Comparison of ENCODE assay signal across 1 cellular context in the genomic region with DNA sequence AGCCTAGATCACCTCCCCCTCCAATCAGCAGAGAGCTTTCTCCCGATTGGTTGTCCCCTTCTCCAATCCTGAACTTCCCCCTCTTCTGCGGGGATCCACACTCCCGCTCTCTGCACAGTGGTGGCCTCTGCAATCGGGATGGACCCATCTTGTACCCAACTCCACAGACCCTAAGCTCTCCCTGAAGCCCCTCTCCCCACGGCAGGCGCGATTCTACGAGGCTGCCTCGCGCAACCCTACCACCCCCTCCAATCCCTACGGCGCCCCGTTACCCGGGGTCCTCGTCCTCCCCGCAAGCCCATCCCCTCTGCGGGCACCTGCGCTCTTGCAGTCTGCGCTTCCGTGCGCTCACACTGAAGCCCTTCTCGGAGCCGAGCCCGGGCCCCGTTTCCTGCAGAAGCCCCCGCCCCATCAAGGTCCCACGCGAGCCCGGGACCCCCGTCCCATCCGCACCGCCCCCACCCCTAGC.
TF ChIP-seq lines count a peak whose summit lies in the region.

No MANE protein-coding gene starts in this region.

TF ChIP-seq in HepG2, 621 proteins besides CTCF, POLR2A, EP300 and RAD21 (continued from another document and continues in another):
- TF ChIP-seq, protein P1, sequence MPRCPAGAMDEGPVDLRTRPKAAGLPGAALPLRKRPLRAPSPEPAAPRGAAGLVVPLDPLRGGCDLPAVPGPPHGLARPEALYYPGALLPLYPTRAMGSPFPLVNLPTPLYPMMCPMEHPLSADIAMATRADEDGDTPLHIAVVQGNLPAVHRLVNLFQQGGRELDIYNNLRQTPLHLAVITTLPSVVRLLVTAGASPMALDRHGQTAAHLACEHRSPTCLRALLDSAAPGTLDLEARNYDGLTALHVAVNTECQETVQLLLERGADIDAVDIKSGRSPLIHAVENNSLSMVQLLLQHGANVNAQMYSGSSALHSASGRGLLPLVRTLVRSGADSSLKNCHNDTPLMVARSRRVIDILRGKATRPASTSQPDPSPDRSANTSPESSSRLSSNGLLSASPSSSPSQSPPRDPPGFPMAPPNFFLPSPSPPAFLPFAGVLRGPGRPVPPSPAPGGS (CRISPR knock-in tag; IDR thresholded peaks at IDR 0.05) = no peak
- TF ChIP-seq LCORL (IDR thresholded peaks at IDR 0.05) (no peak), LCORL (CRISPR knock-in tag; IDR thresholded peaks at IDR 0.05) (peak; percentile 43; the same call in 1 of the 2 replicates), ZNF83 (CRISPR knock-in tag; IDR thresholded peaks at IDR 0.05; ENCODE audit: borderline replicate concordance) (no peak), ZNF761 (CRISPR knock-in tag; conservative IDR thresholded peaks at IDR 0.05) (peak; percentile 34; the same call in 1 of the 2 replicates), ZNF235 (CRISPR knock-in tag; IDR thresholded peaks at IDR 0.05; ENCODE audit: borderline replicate concordance) (no peak), ZNF782 (CRISPR knock-in tag; IDR thresholded peaks at IDR 0.05; ENCODE audit: borderline replicate concordance) (no peak), ZNF367 (CRISPR knock-in tag; IDR thresholded peaks at IDR 0.05; ENCODE audit: borderline replicate concordance) (no peak), ZSCAN29 (CRISPR knock-in tag; conservative IDR thresholded peaks at IDR 0.05) (no peak), NPAS2 (CRISPR knock-in tag; IDR thresholded peaks at IDR 0.05; ENCODE audit: borderline replicate concordance) (no peak), TCF12 (IDR thresholded peaks at IDR 0.05) (no peak), TCF12 (CRISPR knock-in tag; IDR thresholded peaks at IDR 0.05) (no peak), CCAR2 (optimal IDR thresholded peaks at IDR 0.05; ENCODE audit: low read depth, low read length) (no peak), PRPF4 (IDR thresholded peaks at IDR 0.05; ENCODE audit: low read depth, low read length, poor library complexity, severe bottlenecking) (no peak), FOXA3 (CRISPR knock-in tag; IDR thresholded peaks at IDR 0.05) (no peak), KLF11 (CRISPR knock-in tag; IDR thresholded peaks at IDR 0.05) (no peak), EHMT2 (IDR thresholded peaks at IDR 0.05; ENCODE audit: borderline replicate concordance, low read depth, low read length) (no peak), KDM4B (CRISPR knock-in tag; IDR thresholded peaks at IDR 0.05) (no peak), ZNF775 (CRISPR knock-in tag; IDR thresholded peaks at IDR 0.05; ENCODE audit: borderline replicate concordance) (no peak), HNF4G (IDR thresholded peaks at IDR 0.05; ENCODE audit: borderline replicate concordance, low read depth, low read length) (no peak), HNF4G (CRISPR knock-in tag; IDR thresholded peaks at IDR 0.05; ENCODE audit: borderline replicate concordance, low read depth) (no peak), REPIN1 (CRISPR knock-in tag; IDR thresholded peaks at IDR 0.05; ENCODE audit: borderline replicate concordance, low read depth) (peak; percentile 32; the same call in 1 of the 2 replicates), ZNF224 (CRISPR knock-in tag; IDR thresholded peaks at IDR 0.05) (no peak), SMAD1 (CRISPR knock-in tag; IDR thresholded peaks at IDR 0.05; ENCODE audit: borderline replicate concordance, low read depth) (no peak), ZNF652 (CRISPR knock-in tag; IDR thresholded peaks at IDR 0.05; ENCODE audit: borderline replicate concordance, low read depth) (no peak), TOPORS (CRISPR knock-in tag; IDR thresholded peaks at IDR 0.05) (no peak), SNAI1 (CRISPR knock-in tag; IDR thresholded peaks at IDR 0.05; ENCODE audit: borderline replicate concordance) (no peak), PTBP1 (IDR thresholded peaks at IDR 0.05; ENCODE audit: low read depth, low read length, poor library complexity, severe bottlenecking) (no peak), CREB1 (IDR thresholded peaks at IDR 0.05) (no peak), CREB1 (CRISPR knock-in tag; IDR thresholded peaks at IDR 0.05) (no peak), WIZ (CRISPR knock-in tag; IDR thresholded peaks at IDR 0.05) (0 out of 2 replicates have a peak, but pooled peaks have one; percentile 53), FOSL2 (CRISPR knock-in tag; IDR thresholded peaks at IDR 0.05) (no peak), PCBP1 (IDR thresholded peaks at IDR 0.05; ENCODE audit: borderline replicate concordance, low read depth, low read length) (no peak), ZNF570 (CRISPR knock-in tag; IDR thresholded peaks at IDR 0.05; ENCODE audit: borderline replicate concordance) (no peak), NAIF1 (CRISPR knock-in tag; IDR thresholded peaks at IDR 0.05; ENCODE audit: borderline replicate concordance) (no peak), FLYWCH1 (CRISPR knock-in tag; IDR thresholded peaks at IDR 0.05) (no peak), CC2D1A (CRISPR knock-in tag; IDR thresholded peaks at IDR 0.05) (no peak), MIER2 (CRISPR knock-in tag; IDR thresholded peaks at IDR 0.05) (no peak), ZNF143 (CRISPR knock-in tag; IDR thresholded peaks at IDR 0.05) (peak; percentile 58; the same call in 1 of the 2 replicates), ARNT (IDR thresholded peaks at IDR 0.05) (no peak), MED8 (CRISPR knock-in tag; IDR thresholded peaks at IDR 0.05; ENCODE audit: insufficient replicate concordance) (no peak), ZNF350 (CRISPR knock-in tag; IDR thresholded peaks at IDR 0.05; ENCODE audit: borderline replicate concordance, low read depth) (no peak; the same call in 1 of the 2 replicates), POLR2G (IDR thresholded peaks at IDR 0.05; ENCODE audit: low read depth, low read length) (peak; percentile 70; the same call in 1 of the 2 replicates)
- TF ChIP-seq, protein P2, sequence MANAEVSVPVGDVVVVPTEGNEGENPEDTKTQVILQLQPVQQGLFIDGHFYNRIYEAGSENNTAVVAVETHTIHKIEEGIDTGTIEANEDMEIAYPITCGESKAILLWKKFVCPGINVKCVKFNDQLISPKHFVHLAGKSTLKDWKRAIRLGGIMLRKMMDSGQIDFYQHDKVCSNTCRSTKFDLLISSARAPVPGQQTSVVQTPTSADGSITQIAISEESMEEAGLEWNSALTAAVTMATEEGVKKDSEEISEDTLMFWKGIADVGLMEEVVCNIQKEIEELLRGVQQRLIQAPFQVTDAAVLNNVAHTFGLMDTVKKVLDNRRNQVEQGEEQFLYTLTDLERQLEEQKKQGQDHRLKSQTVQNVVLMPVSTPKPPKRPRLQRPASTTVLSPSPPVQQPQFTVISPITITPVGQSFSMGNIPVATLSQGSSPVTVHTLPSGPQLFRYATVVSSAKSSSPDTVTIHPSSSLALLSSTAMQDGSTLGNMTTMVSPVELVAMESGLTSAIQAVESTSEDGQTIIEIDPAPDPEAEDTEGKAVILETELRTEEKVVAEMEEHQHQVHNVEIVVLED (CRISPR knock-in tag; IDR thresholded peaks at IDR 0.05; ENCODE audit: borderline replicate concordance) = no peak
- TF ChIP-seq, protein P3, sequence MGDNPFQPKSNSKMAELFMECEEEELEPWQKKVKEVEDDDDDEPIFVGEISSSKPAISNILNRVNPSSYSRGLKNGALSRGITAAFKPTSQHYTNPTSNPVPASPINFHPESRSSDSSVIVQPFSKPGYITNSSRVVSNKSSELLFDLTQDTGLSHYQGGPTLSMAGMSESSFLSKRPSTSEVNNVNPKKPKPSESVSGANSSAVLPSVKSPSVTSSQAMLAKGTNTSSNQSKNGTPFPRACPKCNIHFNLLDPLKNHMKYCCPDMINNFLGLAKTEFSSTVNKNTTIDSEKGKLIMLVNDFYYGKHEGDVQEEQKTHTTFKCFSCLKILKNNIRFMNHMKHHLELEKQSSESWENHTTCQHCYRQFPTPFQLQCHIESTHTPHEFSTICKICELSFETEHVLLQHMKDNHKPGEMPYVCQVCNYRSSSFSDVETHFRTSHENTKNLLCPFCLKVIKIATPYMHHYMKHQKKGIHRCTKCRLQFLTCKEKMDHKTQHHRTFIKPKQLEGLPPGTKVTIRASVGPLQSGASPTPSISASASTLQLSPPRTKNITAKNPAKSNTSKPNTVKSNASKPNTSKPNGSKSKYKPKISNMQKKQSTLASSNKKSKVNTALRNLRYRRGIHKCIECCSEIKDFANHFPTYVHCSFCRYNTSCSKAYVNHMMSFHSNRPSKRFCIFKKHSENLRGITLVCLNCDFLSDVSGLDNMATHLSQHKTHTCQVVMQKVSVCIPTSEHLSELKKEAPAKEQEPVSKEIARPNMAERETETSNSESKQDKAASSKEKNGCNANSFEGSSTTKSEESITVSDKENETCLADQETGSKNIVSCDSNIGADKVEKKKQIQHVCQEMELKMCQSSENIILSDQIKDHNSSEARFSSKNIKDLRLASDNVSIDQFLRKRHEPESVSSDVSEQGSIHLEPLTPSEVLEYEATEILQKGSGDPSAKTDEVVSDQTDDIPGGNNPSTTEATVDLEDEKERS (CRISPR knock-in tag; IDR thresholded peaks at IDR 0.05) = no peak
- TF ChIP-seq, protein P4, sequence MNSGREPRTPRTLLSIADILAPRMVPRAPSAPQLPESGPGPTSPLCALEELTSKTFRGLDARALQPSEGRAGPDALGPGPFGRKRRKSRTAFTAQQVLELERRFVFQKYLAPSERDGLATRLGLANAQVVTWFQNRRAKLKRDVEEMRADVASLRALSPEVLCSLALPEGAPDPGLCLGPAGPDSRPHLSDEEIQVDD (CRISPR knock-in tag; IDR thresholded peaks at IDR 0.05; ENCODE audit: borderline replicate concordance) = no peak
- TF ChIP-seq, protein P5, sequence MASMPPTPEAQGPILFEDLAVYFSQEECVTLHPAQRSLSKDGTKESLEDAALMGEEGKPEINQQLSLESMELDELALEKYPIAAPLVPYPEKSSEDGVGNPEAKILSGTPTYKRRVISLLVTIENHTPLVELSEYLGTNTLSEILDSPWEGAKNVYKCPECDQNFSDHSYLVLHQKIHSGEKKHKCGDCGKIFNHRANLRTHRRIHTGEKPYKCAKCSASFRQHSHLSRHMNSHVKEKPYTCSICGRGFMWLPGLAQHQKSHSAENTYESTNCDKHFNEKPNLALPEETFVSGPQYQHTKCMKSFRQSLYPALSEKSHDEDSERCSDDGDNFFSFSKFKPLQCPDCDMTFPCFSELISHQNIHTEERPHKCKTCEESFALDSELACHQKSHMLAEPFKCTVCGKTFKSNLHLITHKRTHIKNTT (CRISPR knock-in tag; IDR thresholded peaks at IDR 0.05) = no peak
- TF ChIP-seq, protein P6, sequence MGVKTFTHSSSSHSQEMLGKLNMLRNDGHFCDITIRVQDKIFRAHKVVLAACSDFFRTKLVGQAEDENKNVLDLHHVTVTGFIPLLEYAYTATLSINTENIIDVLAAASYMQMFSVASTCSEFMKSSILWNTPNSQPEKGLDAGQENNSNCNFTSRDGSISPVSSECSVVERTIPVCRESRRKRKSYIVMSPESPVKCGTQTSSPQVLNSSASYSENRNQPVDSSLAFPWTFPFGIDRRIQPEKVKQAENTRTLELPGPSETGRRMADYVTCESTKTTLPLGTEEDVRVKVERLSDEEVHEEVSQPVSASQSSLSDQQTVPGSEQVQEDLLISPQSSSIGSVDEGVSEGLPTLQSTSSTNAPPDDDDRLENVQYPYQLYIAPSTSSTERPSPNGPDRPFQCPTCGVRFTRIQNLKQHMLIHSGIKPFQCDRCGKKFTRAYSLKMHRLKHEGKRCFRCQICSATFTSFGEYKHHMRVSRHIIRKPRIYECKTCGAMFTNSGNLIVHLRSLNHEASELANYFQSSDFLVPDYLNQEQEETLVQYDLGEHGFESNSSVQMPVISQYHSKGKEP (CRISPR knock-in tag; IDR thresholded peaks at IDR 0.05) = no peak
- TF ChIP-seq, protein P7, sequence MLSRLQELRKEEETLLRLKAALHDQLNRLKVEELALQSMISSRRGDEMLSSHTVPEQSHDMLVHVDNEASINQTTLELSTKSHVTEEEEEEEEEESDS (CRISPR knock-in tag; IDR thresholded peaks at IDR 0.05; ENCODE audit: borderline replicate concordance) = peak; percentile 70; the same call in 1 of the 2 replicates
- TF ChIP-seq, protein P8, sequence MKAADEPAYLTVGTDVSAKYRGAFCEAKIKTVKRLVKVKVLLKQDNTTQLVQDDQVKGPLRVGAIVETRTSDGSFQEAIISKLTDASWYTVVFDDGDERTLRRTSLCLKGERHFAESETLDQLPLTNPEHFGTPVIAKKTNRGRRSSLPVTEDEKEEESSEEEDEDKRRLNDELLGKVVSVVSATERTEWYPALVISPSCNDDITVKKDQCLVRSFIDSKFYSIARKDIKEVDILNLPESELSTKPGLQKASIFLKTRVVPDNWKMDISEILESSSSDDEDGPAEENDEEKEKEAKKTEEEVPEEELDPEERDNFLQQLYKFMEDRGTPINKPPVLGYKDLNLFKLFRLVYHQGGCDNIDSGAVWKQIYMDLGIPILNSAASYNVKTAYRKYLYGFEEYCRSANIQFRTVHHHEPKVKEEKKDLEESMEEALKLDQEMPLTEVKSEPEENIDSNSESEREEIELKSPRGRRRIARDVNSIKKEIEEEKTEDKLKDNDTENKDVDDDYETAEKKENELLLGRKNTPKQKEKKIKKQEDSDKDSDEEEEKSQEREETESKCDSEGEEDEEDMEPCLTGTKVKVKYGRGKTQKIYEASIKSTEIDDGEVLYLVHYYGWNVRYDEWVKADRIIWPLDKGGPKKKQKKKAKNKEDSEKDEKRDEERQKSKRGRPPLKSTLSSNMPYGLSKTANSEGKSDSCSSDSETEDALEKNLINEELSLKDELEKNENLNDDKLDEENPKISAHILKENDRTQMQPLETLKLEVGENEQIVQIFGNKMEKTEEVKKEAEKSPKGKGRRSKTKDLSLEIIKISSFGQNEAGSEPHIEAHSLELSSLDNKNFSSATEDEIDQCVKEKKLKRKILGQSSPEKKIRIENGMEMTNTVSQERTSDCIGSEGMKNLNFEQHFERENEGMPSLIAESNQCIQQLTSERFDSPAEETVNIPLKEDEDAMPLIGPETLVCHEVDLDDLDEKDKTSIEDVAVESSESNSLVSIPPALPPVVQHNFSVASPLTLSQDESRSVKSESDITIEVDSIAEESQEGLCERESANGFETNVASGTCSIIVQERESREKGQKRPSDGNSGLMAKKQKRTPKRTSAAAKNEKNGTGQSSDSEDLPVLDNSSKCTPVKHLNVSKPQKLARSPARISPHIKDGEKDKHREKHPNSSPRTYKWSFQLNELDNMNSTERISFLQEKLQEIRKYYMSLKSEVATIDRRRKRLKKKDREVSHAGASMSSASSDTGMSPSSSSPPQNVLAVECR (CRISPR knock-in tag; IDR thresholded peaks at IDR 0.05; ENCODE audit: borderline replicate concordance) = peak; percentile 59; the same call in 1 of the 2 replicates
- TF ChIP-seq, protein P9, sequence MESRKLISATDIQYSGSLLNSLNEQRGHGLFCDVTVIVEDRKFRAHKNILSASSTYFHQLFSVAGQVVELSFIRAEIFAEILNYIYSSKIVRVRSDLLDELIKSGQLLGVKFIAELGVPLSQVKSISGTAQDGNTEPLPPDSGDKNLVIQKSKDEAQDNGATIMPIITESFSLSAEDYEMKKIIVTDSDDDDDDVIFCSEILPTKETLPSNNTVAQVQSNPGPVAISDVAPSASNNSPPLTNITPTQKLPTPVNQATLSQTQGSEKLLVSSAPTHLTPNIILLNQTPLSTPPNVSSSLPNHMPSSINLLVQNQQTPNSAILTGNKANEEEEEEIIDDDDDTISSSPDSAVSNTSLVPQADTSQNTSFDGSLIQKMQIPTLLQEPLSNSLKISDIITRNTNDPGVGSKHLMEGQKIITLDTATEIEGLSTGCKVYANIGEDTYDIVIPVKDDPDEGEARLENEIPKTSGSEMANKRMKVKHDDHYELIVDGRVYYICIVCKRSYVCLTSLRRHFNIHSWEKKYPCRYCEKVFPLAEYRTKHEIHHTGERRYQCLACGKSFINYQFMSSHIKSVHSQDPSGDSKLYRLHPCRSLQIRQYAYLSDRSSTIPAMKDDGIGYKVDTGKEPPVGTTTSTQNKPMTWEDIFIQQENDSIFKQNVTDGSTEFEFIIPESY (CRISPR knock-in tag; IDR thresholded peaks at IDR 0.05) = no peak
